In genomic region chr16:85667841-85668413, GRCh38 we compare ENCODE assay signal across 1 cellular context.
A peak's percentile ranks its signal among the peaks of the same experiment; 100 is the strongest.
TF ChIP-seq lines count a peak whose summit lies in the region.

No MANE protein-coding gene starts in this region.

TF ChIP-seq in K562, 482 proteins besides CTCF, POLR2A, EP300 and RAD21 (continued from another document):
- TF ChIP-seq THAP12 (CRISPR knock-in tag; IDR thresholded peaks at IDR 0.05) = 0 out of 2 replicates have a peak, but pooled peaks have one; percentile 22
- peak; percentile 35 for TF ChIP-seq SUPT5H (IDR thresholded peaks at IDR 0.05)
- TF ChIP-seq RBM22 (IDR thresholded peaks at IDR 0.05; ENCODE audit: low read depth, low read length, poor library complexity, severe bottlenecking) = peak; percentile 77
- peak; percentile 14; the same call in 1 of the 2 replicates for TF ChIP-seq POLR2AphosphoS5 (IDR thresholded peaks at IDR 0.05; ENCODE audit: control insufficient read depth, insufficient read depth, low read depth, low read length)
